ENCODE assay signal across 22 cellular contexts in genomic region chr10:78511324-78512204, GRCh38.
DNase-seq lines count a peak whose midpoint lies in the region; ATAC-seq and TF ChIP-seq lines count a peak whose summit lies in the region.
"Had no signal": no experiment of that assay in that cellular context is flagged by ENCODE, and none has a peak within 500 bp of the region (broad histone marks: within the 10 kb centered on the region; RNA-seq: fewer than 3 reads in every experiment).

No MANE protein-coding gene starts in this region.

- H3K9me3 ChIP-seq in esophagus squamous epithelium (no peaks in the 10 kb centered on the region), vagina (no peaks in the 10 kb centered on the region)
- H3K9me3 ChIP-seq: mucosa of descending colon had no signal

- no peak for TF ChIP-seq POLR2A in esophagus squamous epithelium (IDR thresholded peaks at IDR 0.05)
- TF ChIP-seq POLR2A in vagina (IDR thresholded peaks at IDR 0.05): no peak

- no peak for TF ChIP-seq CTCF in esophagus squamous epithelium (IDR thresholded peaks at IDR 0.05)
- no peak for TF ChIP-seq CTCF in nephron (IDR thresholded peaks at IDR 0.05; ENCODE audit: unreplicated experiment in 3 of 3)
- no peak for TF ChIP-seq CTCF in vagina (IDR thresholded peaks at IDR 0.05)

- H3K36me3 ChIP-seq in esophagus squamous epithelium (no peaks in the 10 kb centered on the region), vagina (no peaks in the 10 kb centered on the region)

- no peaks in the 10 kb centered on the region for H3K36me3 Mint-ChIP-seq in activated naive CD8-positive, alpha-beta T cell treated with anti-CD3 and anti-CD28 coated beads, Interleukin-2, amount 50 U/mL, for 24 hours (ENCODE audit: low read depth)
- no peaks in the 10 kb centered on the region for H3K36me3 Mint-ChIP-seq in activated naive CD8-positive, alpha-beta T cell treated with anti-CD3 and anti-CD28 coated beads for 36 hours
- H3K36me3 Mint-ChIP-seq in nephron (ENCODE audit: low read depth): no peaks in the 10 kb centered on the region
- H3K36me3 Mint-ChIP-seq: CD14-positive monocyte had no signal

- H3K27me3 ChIP-seq in esophagus squamous epithelium: peaks cover 0 to 3% (median 0%) of the 10 kb centered on the region in 4 donors
- H3K27me3 ChIP-seq in vagina: no peaks in the 10 kb centered on the region

- WGBS in esophagus squamous epithelium, 2 donors: 61 to 66% methylated on average over 6 of the region's 6 CpGs

- no peak for ATAC-seq in activated naive CD8-positive, alpha-beta T cell treated with anti-CD3 and anti-CD28 coated beads, Interleukin-2, amount 50 U/mL, for 24 hours
- no peak for ATAC-seq in HG02938 (IDR thresholded peaks at IDR 0.05; ENCODE audit: unreplicated experiment)
- ATAC-seq in HG02623 (IDR thresholded peaks at IDR 0.05; ENCODE audit: unreplicated experiment): no peak
- no peak for ATAC-seq in GM21526 (IDR thresholded peaks at IDR 0.05; ENCODE audit: low FRiP score, unreplicated experiment)

- peaks cover 0 to 58% (median 19%) of the 10 kb centered on the region in 3 donors for H3K4me1 ChIP-seq in esophagus squamous epithelium
- peaks cover 82% of the 10 kb centered on the region for H3K4me1 ChIP-seq in vagina

- intact Hi-C loops in esophagus squamous epithelium (cut with DNase I): no loop called here
- intact Hi-C loops in vagina (cut with DNase I): no loop called here

- H3K27me3 Mint-ChIP-seq in activated naive CD8-positive, alpha-beta T cell treated with anti-CD3 and anti-CD28 coated beads, Interleukin-2, amount 50 U/mL, for 24 hours: peaks cover 2% of the 10 kb centered on the region
- no peaks in the 10 kb centered on the region for H3K27me3 Mint-ChIP-seq in activated naive CD8-positive, alpha-beta T cell treated with anti-CD3 and anti-CD28 coated beads for 36 hours
- peaks cover 5% of the 10 kb centered on the region for H3K27me3 Mint-ChIP-seq in nephron (ENCODE audit: low read depth)
- H3K27me3 Mint-ChIP-seq: stimulated activated naive CD8-positive, alpha-beta T cell treated with anti-CD3 and anti-CD28 coated beads, Interleukin-15, Interleukin-2, amounts not matched to agents 100 ng/mL and 50 ng/mL, for 24 hours had no signal

- H3K4me3 Mint-ChIP-seq in activated naive CD8-positive, alpha-beta T cell treated with anti-CD3 and anti-CD28 coated beads, Interleukin-2, amount 50 U/mL, for 24 hours: no peak overlapping the region
- H3K4me3 Mint-ChIP-seq in activated naive CD8-positive, alpha-beta T cell treated with anti-CD3 and anti-CD28 coated beads for 36 hours: no peak overlapping the region
- H3K4me3 Mint-ChIP-seq in nephron: peak overlapping the region in 1 of 3 experiments; percentile 8
- H3K4me3 Mint-ChIP-seq: activated T-helper 1 cell treated with anti-CD3 and anti-CD28 coated beads, Interleukin-12 subunit alpha, Interleukin-12 subunit beta, Interleukin-2, Interleukin-4 antibody, amounts not matched to agents 30 ng/mL and 10 ng/mL and 1 ng/mL, durations not matched to agents 14 hours and 24 hours and 36 hours; CD14-positive monocyte; stimulated activated naive CD8-positive, alpha-beta T cell treated with anti-CD3 and anti-CD28 coated beads, Interleukin-15, Interleukin-2, amounts not matched to agents 100 ng/mL and 50 ng/mL, for 24 hours had no signal

- H3K27ac ChIP-seq in esophagus squamous epithelium: peak overlapping the region in 3 of 4 donors; percentile 52 to 61 (median 58)
- peak overlapping the region; percentile 79 for H3K27ac ChIP-seq in vagina

- peak overlapping the region; percentile 15 for H3K27ac Mint-ChIP-seq in activated naive CD8-positive, alpha-beta T cell treated with anti-CD3 and anti-CD28 coated beads, Interleukin-2, amount 50 U/mL, for 24 hours
- no peak overlapping the region for H3K27ac Mint-ChIP-seq in activated naive CD8-positive, alpha-beta T cell treated with anti-CD3 and anti-CD28 coated beads for 36 hours
- H3K27ac Mint-ChIP-seq in nephron: peak overlapping the region; percentile 51 to 93 (median 92)
- H3K27ac Mint-ChIP-seq: stimulated activated naive CD8-positive, alpha-beta T cell treated with anti-CD3 and anti-CD28 coated beads, Interleukin-15, Interleukin-2, amounts not matched to agents 100 ng/mL and 50 ng/mL, for 24 hours had no signal

- no peaks in the 10 kb centered on the region for H3K4me1 Mint-ChIP-seq in activated naive CD8-positive, alpha-beta T cell treated with anti-CD3 and anti-CD28 coated beads, Interleukin-2, amount 50 U/mL, for 24 hours
- H3K4me1 Mint-ChIP-seq in activated naive CD8-positive, alpha-beta T cell treated with anti-CD3 and anti-CD28 coated beads for 36 hours: no peaks in the 10 kb centered on the region
- H3K4me1 Mint-ChIP-seq in nephron: peaks cover 61% of the 10 kb centered on the region
- H3K4me1 Mint-ChIP-seq: CD14-positive monocyte had no signal

- no peaks in the 10 kb centered on the region for H3K9me3 Mint-ChIP-seq in activated naive CD8-positive, alpha-beta T cell treated with anti-CD3 and anti-CD28 coated beads, Interleukin-2, amount 50 U/mL, for 24 hours
- no peaks in the 10 kb centered on the region for H3K9me3 Mint-ChIP-seq in activated naive CD8-positive, alpha-beta T cell treated with anti-CD3 and anti-CD28 coated beads for 36 hours
- no peaks in the 10 kb centered on the region for H3K9me3 Mint-ChIP-seq in nephron
- H3K9me3 Mint-ChIP-seq: activated T-helper 1 cell treated with anti-CD3 and anti-CD28 coated beads, Interleukin-12 subunit alpha, Interleukin-12 subunit beta, Interleukin-2, Interleukin-4 antibody, amounts not matched to agents 30 ng/mL and 10 ng/mL and 1 ng/mL, durations not matched to agents 14 hours and 24 hours and 36 hours; CD14-positive monocyte; stimulated activated naive CD8-positive, alpha-beta T cell treated with anti-CD3 and anti-CD28 coated beads, Interleukin-15, Interleukin-2, amounts not matched to agents 100 ng/mL and 50 ng/mL, for 24 hours had no signal

- DNase-seq in activated naive CD8-positive, alpha-beta T cell treated with anti-CD3 and anti-CD28 coated beads, Interleukin-2, amount 50 U/mL, for 24 hours: no peak
- no peak for DNase-seq in activated naive CD8-positive, alpha-beta T cell treated with anti-CD3 and anti-CD28 coated beads for 36 hours
- DNase-seq in esophagus squamous epithelium (lab: John Stamatoyannopoulos, UW) (no peak), vagina (ENCODE audit: extremely low spot score in 2 of 2) (peak; percentile 87)
- DNase-seq: activated CD4-positive, alpha-beta T cell treated with anti-CD3 and anti-CD28 coated beads, Interleukin-2, amount 50 U/mL, for 48 hours; amniotic stem cell; effector memory CD4-positive, alpha-beta T cell; foreskin fibroblast; GF-D8; HCEC 1CT; KG1; mucosa of descending colon; NCI-H2029; SIG-M5; T-helper 1 cell had no signal

- H3K4me3 ChIP-seq in esophagus squamous epithelium (no peak overlapping the region), vagina (no peak overlapping the region)
- H3K4me3 ChIP-seq: mucosa of descending colon had no signal

Comparison
In these comparisons a context has a peak if more than half of its experiments do, and no peak if none do; other contexts are left out.
1. DNase-seq: peak in vagina (2 of 2); none in activated naive CD8-positive, alpha-beta T cell treated with anti-CD3 and anti-CD28 coated beads, Interleukin-2, amount 50 U/mL, for 24 hours (single experiment), activated naive CD8-positive, alpha-beta T cell treated with anti-CD3 and anti-CD28 coated beads for 36 hours (single experiment) and esophagus squamous epithelium (single experiment).